In the genomic region with DNA sequence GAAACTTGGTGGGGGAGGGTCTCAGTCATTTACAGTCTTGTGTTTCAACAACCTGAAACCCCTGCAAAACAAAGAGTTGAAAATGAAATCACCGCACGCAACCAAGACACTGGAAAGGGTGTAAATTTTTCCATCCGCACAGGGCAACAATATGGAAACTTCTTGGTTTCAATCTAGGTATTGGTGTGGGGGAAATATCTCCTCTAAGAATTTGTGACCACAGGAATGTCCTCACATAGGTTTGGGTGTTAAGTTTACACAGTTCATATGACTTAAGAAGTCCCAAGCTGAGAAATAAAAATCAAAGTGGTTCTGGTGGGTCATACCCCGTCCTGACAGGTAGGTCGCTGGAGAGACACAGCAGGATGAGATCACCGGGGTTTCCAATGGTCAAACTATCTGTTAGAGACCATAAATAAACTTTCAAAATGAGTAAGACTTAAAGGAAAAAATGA, we compare ENCODE assay signal across 9 cellular contexts. TPM values are rescaled to one million over a fixed set of nuclear protein-coding genes. Genes with fewer than 3 reads are reported as not detected.
DNase-seq lines count a peak whose midpoint lies in the region; ATAC-seq and TF ChIP-seq lines count a peak whose summit lies in the region.
"Had no signal": no experiment of that assay in that cellular context is flagged by ENCODE, and none has a peak within 500 bp of the region (broad histone marks: within the 10 kb centered on the region; RNA-seq: fewer than 3 reads in every experiment).

No MANE protein-coding gene starts in this region.

- intact Hi-C loops in psoas muscle (cut with DNase I), result no loop called here

- H3K27ac ChIP-seq in OCI-LY3 (ENCODE audit: low read length) (no peak overlapping the region), psoas muscle (no peak overlapping the region)

- POLR2A ChIA-PET in GM10248 (lab: Yijun Ruan, JAX) (no interaction called here), HEK293T (lab: Yijun Ruan, JAX) (no interaction called here)

- peak; percentile 83 for ATAC-seq in GM19025 (IDR thresholded peaks at IDR 0.05; ENCODE audit: low read depth, unreplicated experiment)
- ATAC-seq in HG02798 (IDR thresholded peaks at IDR 0.05; ENCODE audit: poor library complexity, unreplicated experiment), result peak; percentile 89
- ATAC-seq in psoas muscle, result no peak

- 74 to 79% (median 77%) methylated on average over 6 of the region's 6 CpGs for WGBS in psoas muscle, 3 donors

- H3K4me3 ChIP-seq in OCI-LY3 (ENCODE audit: low read length), result no peak overlapping the region
- H3K4me3 ChIP-seq in psoas muscle, result no peak overlapping the region

- DNase-seq in GM10248 (ENCODE audit: extremely low spot score), result peak; percentile 57
- DNase-seq in RPMI8226, result no peak
- no peak for DNase-seq in HEK293T (ENCODE audit: extremely low spot score)
- no peak for DNase-seq in psoas muscle
- DNase-seq in superior temporal gyrus (ENCODE audit: extremely low spot score), result no peak
- DNase-seq: NCI-H524 had no signal

- H3K27me3 ChIP-seq in OCI-LY3 (ENCODE audit: low read depth, low read length), result peaks cover 4% of the 10 kb centered on the region
- no peaks in the 10 kb centered on the region for H3K27me3 ChIP-seq in psoas muscle (ENCODE audit: insufficient read depth in 3 of 3, low read length in 2 of 3)

- H3K9ac ChIP-seq in OCI-LY3 (ENCODE audit: low read length), result no peak overlapping the region

- H4K20me1 ChIP-seq in OCI-LY3 (ENCODE audit: insufficient read depth, low read length), result no peaks in the 10 kb centered on the region

- no peak overlapping the region for H2AFZ ChIP-seq in OCI-LY3 (ENCODE audit: low read depth, low read length)

- CTCF ChIA-PET in GM10248 (lab: Yijun Ruan, JAX) (interaction anchor here (1.1 to 1.9 kb wide), 5 partner anchors 13 to 382 kb away, joined by 4 to 7 read pairs (median 4); a partner anchor contains a TSS), HEK293T (lab: Yijun Ruan, JAX) (no interaction called here)

- H3K9me3 ChIP-seq in OCI-LY3 (ENCODE audit: insufficient read depth, low read length) (no peaks in the 10 kb centered on the region), psoas muscle (no peaks in the 10 kb centered on the region)

- H3K4me1 ChIP-seq in OCI-LY3 (ENCODE audit: low read length), result peaks cover 7% of the 10 kb centered on the region; the same call in 1 of the 2 replicates
- no peaks in the 10 kb centered on the region for H3K4me1 ChIP-seq in psoas muscle

- TF ChIP-seq CTCF in GM10248 (IDR thresholded peaks at IDR 0.05; ENCODE audit: control extremely low read depth, extremely low read depth, low read depth, missing control alignments) (no peak), OCI-LY3 (IDR thresholded peaks at IDR 0.05; ENCODE audit: low read depth, low read length) (no peak), psoas muscle (IDR thresholded peaks at IDR 0.05) (no peak)

- H3K79me2 ChIP-seq in OCI-LY3 (ENCODE audit: low read length), result no peaks in the 10 kb centered on the region

- no peaks in the 10 kb centered on the region for H3K36me3 ChIP-seq in OCI-LY3 (replicated peaks; ENCODE audit: low read depth, low read length)
- no peaks in the 10 kb centered on the region for H3K36me3 ChIP-seq in psoas muscle (ENCODE audit: insufficient read depth in 1 of 2, low read depth in 1 of 2)

- H3K4me2 ChIP-seq in OCI-LY3 (ENCODE audit: low read length), result peak overlapping the region; percentile 10; the same call in 1 of the 2 replicates

TF ChIP-seq in HEK293T, 16 proteins besides CTCF, POLR2A, EP300 and RAD21:
- no peak for TF ChIP-seq ARNT (IDR thresholded peaks at IDR 0.05)
- no peak for TF ChIP-seq ZNF384 (IDR thresholded peaks at IDR 0.05)
- no peak for TF ChIP-seq TARDBP (IDR thresholded peaks at IDR 0.05)
- TF ChIP-seq L3MBTL2 (conservative IDR thresholded peaks at IDR 0.05), result no peak

RNA-seq across cellular contexts. Expression of a gene that starts 51.9 kb away (rescaled TPM):
- 1 to 10 TPM; 1.1 to 1.9 (median 1.8) TPM for total RNA-seq in psoas muscle
- polyA plus RNA-seq in psoas muscle, result 1 to 10 TPM in 1 of 3 donors, under 1 TPM in 2; 0.48 to 2.5 (median 0.70) TPM

Comparison
In these comparisons a context has a peak if more than half of its experiments do, and no peak if none do; other contexts are left out.
1. ATAC-seq: peak in GM19025 (single experiment) and HG02798 (single experiment); none in psoas muscle (0 of 4).